15 cellular contexts compared by ENCODE assay signal in genomic region chr12:74776378-74776777, GRCh38.
DNase-seq lines count a peak whose midpoint lies in the region; ATAC-seq and TF ChIP-seq lines count a peak whose summit lies in the region.
"Had no signal": no experiment of that assay in that cellular context is flagged by ENCODE, and none has a peak within 500 bp of the region (broad histone marks: within the 10 kb centered on the region; RNA-seq: fewer than 3 reads in every experiment).

No MANE protein-coding gene starts in this region.

- ATAC-seq in HG02884 (IDR thresholded peaks at IDR 0.05; ENCODE audit: unreplicated experiment): no peak
- ATAC-seq in GM21423 (IDR thresholded peaks at IDR 0.05; ENCODE audit: unreplicated experiment): no peak
- ATAC-seq: HCT116 had no signal

- H3K23ac ChIP-seq in H9 (ENCODE audit: insufficient read length, low read depth, low read length): no peak overlapping the region

- TF ChIP-seq CTCF in H9 (conservative IDR thresholded peaks at IDR 0.05) (no peak), chondrocyte (IDR thresholded peaks at IDR 0.05) (no peak)

- H2AK5ac ChIP-seq in H9 (ENCODE audit: insufficient read length, low read length): no peak overlapping the region

- no peak overlapping the region for H3K18ac ChIP-seq in H9 (ENCODE audit: insufficient read length, low read depth, low read length)

- H2BK5ac ChIP-seq in H9 (ENCODE audit: insufficient read length, low read length): no peak overlapping the region

- no peak overlapping the region for H2BK12ac ChIP-seq in H9 (ENCODE audit: insufficient read length, low read depth, low read length)

- no peak overlapping the region for H4K5ac ChIP-seq in H9 (ENCODE audit: insufficient read length, low read depth, low read length)

- no peak overlapping the region for H3K4me2 ChIP-seq in H9 (ENCODE audit: insufficient read depth, insufficient read length, low read length)

- no peaks in the 10 kb centered on the region for H3K23me2 ChIP-seq in H9 (ENCODE audit: insufficient read length, low read depth, low read length, poor library complexity, severe bottlenecking)

- no peak overlapping the region for H3T11ph ChIP-seq in H9 (ENCODE audit: low read length)

- no peak overlapping the region for H3K14ac ChIP-seq in H9 (ENCODE audit: insufficient read depth, low read length)

- H4K91ac ChIP-seq in H9 (ENCODE audit: insufficient read length, low read depth, low read length): no peak overlapping the region

- H2AFZ ChIP-seq in H9 (ENCODE audit: low read length): peak overlapping the region; percentile 40

- H3K9me3 Mint-ChIP-seq in H9: no peaks in the 10 kb centered on the region
- no peaks in the 10 kb centered on the region for H3K9me3 Mint-ChIP-seq in chondrocyte (ENCODE audit: low read depth)
- H3K9me3 Mint-ChIP-seq: CD4-positive, alpha-beta memory T cell had no signal

- no peaks in the 10 kb centered on the region for H3K27me3 ChIP-seq in H9 (ENCODE audit: insufficient read depth, low read length)

- H3K27ac Mint-ChIP-seq in H9 (no peak overlapping the region), chondrocyte (ENCODE audit: unreplicated experiment) (no peak overlapping the region)
- H3K27ac Mint-ChIP-seq: CD4-positive, alpha-beta memory T cell had no signal

- no CpG with 5 or more reads among the region's 7 CpGs for WGBS in H9 (ENCODE audit: extremely low coverage, insufficient read length, low lambda C conversion rate)

- no peaks in the 10 kb centered on the region for H3K9me3 ChIP-seq in H9 (ENCODE audit: control insufficient read depth, low read depth, low read length)

- 0 out of 4 replicates have a peak, but pooled peaks cover 0 to 3% of the 10 kb centered on the region in 2 experiments for H3K4me1 Mint-ChIP-seq in H9
- H3K4me1 Mint-ChIP-seq in chondrocyte (ENCODE audit: low read depth): peaks cover 36% of the 10 kb centered on the region
- H3K4me1 Mint-ChIP-seq: CD4-positive, alpha-beta memory T cell had no signal

- no peak overlapping the region for H4K8ac ChIP-seq in H9 (replicated peaks; ENCODE audit: insufficient read length, low read depth, low read length)

- no peaks in the 10 kb centered on the region for H3K79me2 ChIP-seq in H9 (ENCODE audit: insufficient read depth, low read length)

- no peak overlapping the region for H2BK20ac ChIP-seq in H9 (ENCODE audit: low read depth, low read length, poor library complexity, severe bottlenecking)

- H2BK15ac ChIP-seq in H9 (ENCODE audit: low read depth, low read length): no peak overlapping the region

- no peak overlapping the region for H3K56ac ChIP-seq in H9 (ENCODE audit: insufficient read length, low read depth, low read length)

- H4K20me1 ChIP-seq in H9 (ENCODE audit: control insufficient read depth, insufficient read depth, insufficient read length): no peaks in the 10 kb centered on the region

- H3K36me3 Mint-ChIP-seq in H9 (ENCODE audit: insufficient read depth in 1 of 3, low read depth in 3 of 3) (no peaks in the 10 kb centered on the region), chondrocyte (ENCODE audit: low read depth) (no peaks in the 10 kb centered on the region)
- H3K36me3 Mint-ChIP-seq: CD4-positive, alpha-beta memory T cell had no signal

- intact Hi-C loops in posterior vena cava (cut with DNase I): no loop called here

- no peak overlapping the region for H3K4ac ChIP-seq in H9 (ENCODE audit: low read depth, low read length)

- H3K27me3 Mint-ChIP-seq in H9 (ENCODE audit: low read depth) (no peaks in the 10 kb centered on the region), chondrocyte (ENCODE audit: low read depth) (no peaks in the 10 kb centered on the region)
- H3K27me3 Mint-ChIP-seq: CD4-positive, alpha-beta memory T cell had no signal

- H3K9ac ChIP-seq in H9 (ENCODE audit: extremely low read depth, insufficient read length, low read length): no peak overlapping the region

- no peaks in the 10 kb centered on the region for H3K79me1 ChIP-seq in H9 (ENCODE audit: insufficient read depth, low read depth, low read length, poor library complexity, severe bottlenecking)

- no peak overlapping the region for H3K27ac ChIP-seq in H9 (ENCODE audit: insufficient read length, low read depth, low read length)

- no peak overlapping the region for H2BK120ac ChIP-seq in H9 (ENCODE audit: low read depth, low read length, poor library complexity, severe bottlenecking)

- no peaks in the 10 kb centered on the region for H3K4me1 ChIP-seq in H9 (ENCODE audit: insufficient read depth, low read length)

- DNase-seq in H9: peak; percentile 37
- peak; percentile 28 for DNase-seq in chondrocyte (ENCODE audit: low spot score)
- peak; percentile 44 for DNase-seq in posterior vena cava (ENCODE audit: low spot score)
- DNase-seq in NCI-H510A (lab: John Stamatoyannopoulos, UW): no peak
- DNase-seq: C1 segment of cervical spinal cord; Calu3; CD4-positive, alpha-beta memory T cell; COR-L47; DMS53; DMS79 treated with DMSO at 0.1 percent for 48 hours; GF-D8; H7 had no signal

- no peak overlapping the region for H3K4me3 Mint-ChIP-seq in H9
- H3K4me3 Mint-ChIP-seq in chondrocyte (ENCODE audit: unreplicated experiment): no peak overlapping the region
- H3K4me3 Mint-ChIP-seq: CD4-positive, alpha-beta memory T cell had no signal
